Comparison of ENCODE assay signal across 18 cellular contexts in genomic region chr12:24047345-24047744, GRCh38.
DNase-seq lines count a peak whose midpoint lies in the region; ATAC-seq and TF ChIP-seq lines count a peak whose summit lies in the region.
"Had no signal": no experiment of that assay in that cellular context is flagged by ENCODE, and none has a peak within 500 bp of the region (broad histone marks: within the 10 kb centered on the region; RNA-seq: fewer than 3 reads in every experiment).

No MANE protein-coding gene starts in this region.

- H3K18ac ChIP-seq in mesenchymal stem cell (ENCODE audit: low read depth in 1 of 2, low read length in 2 of 2) = no peak overlapping the region

- no peak overlapping the region for H3K9ac ChIP-seq in mesenchymal stem cell (ENCODE audit: low read length)
- H3K9ac ChIP-seq: BLaER1, GM23248 had no signal

- H3K23ac ChIP-seq in mesenchymal stem cell (ENCODE audit: low read length in 2 of 2) = no peak overlapping the region

- H3K4me1 ChIP-seq in PC-9 (replicated peaks; ENCODE audit: insufficient read depth) (no peaks in the 10 kb centered on the region), mesenchymal stem cell (ENCODE audit: control insufficient read depth, insufficient read depth, low read depth, low read length) (no peaks in the 10 kb centered on the region)

- POLR2A ChIA-PET in PC-9 (lab: Charles Lee; ENCODE audit: unreplicated experiment) = no interaction called here

- no peak overlapping the region for H2BK120ac ChIP-seq in mesenchymal stem cell (ENCODE audit: low read depth, low read length)

- intact Hi-C loops in PC-9 (cut with micrococcal nuclease; ENCODE audit: unreplicated experiment) = no loop called here

- H4K20me1 ChIP-seq in PC-9 (ENCODE audit: insufficient read depth) = no peaks in the 10 kb centered on the region
- H4K20me1 ChIP-seq: BLaER1 had no signal

- H2BK5ac ChIP-seq in mesenchymal stem cell (ENCODE audit: low read depth, low read length, poor library complexity, severe bottlenecking) = no peak overlapping the region

- H3K9me3 ChIP-seq in PC-9 (ENCODE audit: insufficient read depth, low read depth) (peaks cover 3% of the 10 kb centered on the region; the same call in 1 of the 2 replicates), mesenchymal stem cell (ENCODE audit: control insufficient read depth, low read length) (peaks cover 14% of the 10 kb centered on the region)
- H3K9me3 ChIP-seq: HAP-1 had no signal

- H4K8ac ChIP-seq in mesenchymal stem cell (ENCODE audit: low read length) = no peak overlapping the region

- H3K4me3 ChIP-seq in PC-9 (no peak overlapping the region), fibroblast of pulmonary artery (replicated peaks; ENCODE audit: low read depth, low read length) (no peak overlapping the region), mesenchymal stem cell (ENCODE audit: insufficient read depth in 1 of 2, low read depth in 1 of 2, low read length in 2 of 2) (no peak overlapping the region)
- H3K4me3 ChIP-seq: BLaER1, GM23248, HAP-1 had no signal

- no peak overlapping the region for H2BK15ac ChIP-seq in mesenchymal stem cell (ENCODE audit: low read depth, poor library complexity, severe bottlenecking)

- TF ChIP-seq CTCF in PC-9 (conservative IDR thresholded peaks at IDR 0.05) = no peak
- TF ChIP-seq CTCF in fibroblast of pulmonary artery (IDR thresholded peaks at IDR 0.05; ENCODE audit: low read length, missing control alignments) = no peak

- DNase-seq in PC-9 (no peak), fibroblast of pulmonary artery (ENCODE audit: low read depth) (peak; percentile 57), mesenchymal stem cell (peak; percentile 21), G401 (ENCODE audit: low spot score) (no peak)
- DNase-seq in activated CD4-positive, alpha-beta T cell treated with anti-CD3 and anti-CD28 coated beads for 1 hour = no peak
- DNase-seq: CD4-positive, alpha-beta memory T cell; COR-L47; DMS 273 treated with DMSO at 0.1 percent for 48 hours; DMS53; DND-41; EL; GM23248; KBM-7 had no signal

- H3F3A ChIP-seq in PC-9 (ENCODE audit: insufficient read depth, low read depth) = no peaks in the 10 kb centered on the region

- H3K27ac ChIP-seq in PC-9 (no peak overlapping the region), mesenchymal stem cell (ENCODE audit: low read length, poor library complexity, severe bottlenecking) (no peak overlapping the region)
- H3K27ac ChIP-seq: BLaER1, GM23248 had no signal

- H3K27me3 ChIP-seq in PC-9 (ENCODE audit: insufficient read depth, low read depth) = peaks cover 5% of the 10 kb centered on the region; the same call in 1 of the 2 replicates
- H3K27me3 ChIP-seq in mesenchymal stem cell (ENCODE audit: control insufficient read depth in 1 of 2, insufficient read depth in 1 of 2, low read length in 2 of 2) = no peaks in the 10 kb centered on the region
- H3K27me3 ChIP-seq: BLaER1 had no signal

- ATAC-seq in GM18873 (IDR thresholded peaks at IDR 0.05; ENCODE audit: low FRiP score, unreplicated experiment) = no peak
- ATAC-seq in GM18868 (IDR thresholded peaks at IDR 0.05; ENCODE audit: unreplicated experiment) = no peak
- ATAC-seq: HepG2 had no signal

- in situ Hi-C loops in G401 (cut with HindIII; ENCODE audit: low sequenced_read_pairs) = no loop called here

- 96% methylated on average over 4 of the region's 4 CpGs for WGBS in mesenchymal stem cell

- no peak overlapping the region for H2AK5ac ChIP-seq in mesenchymal stem cell (ENCODE audit: low read length, severe bottlenecking)

- CTCF ChIA-PET in PC-9 (lab: Charles Lee) = no interaction called here

- BruUV-seq in PC-9 (replicated peaks; lab: Mats Ljungman, UMichigan) = no TSS peak

- H3K4ac ChIP-seq in mesenchymal stem cell (ENCODE audit: low read depth in 1 of 2, low read length in 2 of 2) = no peak overlapping the region

- no peak overlapping the region for H3K14ac ChIP-seq in mesenchymal stem cell (ENCODE audit: low read length in 2 of 2)

- H3K79me2 ChIP-seq in PC-9 (ENCODE audit: low read depth) = no peaks in the 10 kb centered on the region

- H3K36me3 ChIP-seq in PC-9 (ENCODE audit: low read depth) = no peaks in the 10 kb centered on the region
- H3K36me3 ChIP-seq in mesenchymal stem cell (ENCODE audit: control insufficient read depth in 1 of 2, insufficient read depth in 2 of 2, low read depth in 1 of 2, low read length in 2 of 2) = no peaks in the 10 kb centered on the region
- H3K36me3 ChIP-seq: BLaER1, HAP-1 had no signal

- H2AFZ ChIP-seq in PC-9 = 0 out of 2 replicates have a peak overlapping the region, but pooled peaks have one; percentile 52
- H2AFZ ChIP-seq in mesenchymal stem cell (ENCODE audit: low read depth, low read length) = no peak overlapping the region
- H2AFZ ChIP-seq: GM23248 had no signal

- no peak overlapping the region for H4K91ac ChIP-seq in mesenchymal stem cell (ENCODE audit: low read length)

- H3K9me2 ChIP-seq in PC-9 (ENCODE audit: insufficient read depth) = no peaks in the 10 kb centered on the region; the same call in 1 of the 2 replicates

- no peak overlapping the region for H2BK12ac ChIP-seq in mesenchymal stem cell (ENCODE audit: low read length in 2 of 2)

- H3K79me1 ChIP-seq in mesenchymal stem cell (replicated peaks; ENCODE audit: low read length, poor library complexity, severe bottlenecking) = no peaks in the 10 kb centered on the region

- H3K4me2 ChIP-seq in PC-9 (no peak overlapping the region), mesenchymal stem cell (ENCODE audit: low read length, poor library complexity, severe bottlenecking) (no peak overlapping the region)

Comparison
In these comparisons a context has a peak if more than half of its experiments do, and no peak if none do; other contexts are left out.
1. DNase-seq: peak in fibroblast of pulmonary artery (single experiment) and mesenchymal stem cell (single experiment); none in PC-9 (0 of 2), G401 (single experiment) and activated CD4-positive, alpha-beta T cell treated with anti-CD3 and anti-CD28 coated beads for 1 hour (single experiment).